In genomic region chr19:41548954-41549688, GRCh38 we compare ENCODE assay signal across 8 cellular contexts. TPM values are rescaled to one million over a fixed set of nuclear protein-coding genes. Genes with fewer than 3 reads are reported as not detected.
DNase-seq lines count a peak whose midpoint lies in the region; ATAC-seq and TF ChIP-seq lines count a peak whose summit lies in the region.

No MANE protein-coding gene starts in this region.

- no peaks in the 10 kb centered on the region for H3K9me3 Mint-ChIP-seq in type B pancreatic cell

- in situ Hi-C loops in KBM-7 (cut with MboI; ENCODE audit: low pct_unique_long_range_greater_than_20kb, low sequenced_read_pairs), result no loop called here

- no peak overlapping the region for H3K4me3 Mint-ChIP-seq in type B pancreatic cell

- H3K27ac Mint-ChIP-seq in type B pancreatic cell, result no peak overlapping the region

- TF ChIP-seq CTCF in type B pancreatic cell (conservative IDR thresholded peaks at IDR 0.05), result no peak

- DNase-seq in KBM-7 (peak; percentile 98), left ventricle myocardium superior (no peak), NCI-H2171 (lab: John Stamatoyannopoulos, UW) (no peak), type B pancreatic cell (ENCODE audit: extremely low spot score, unreplicated experiment) (no peak)
- DNase-seq in activated CD8-positive, alpha-beta memory T cell treated with anti-CD3 and anti-CD28 coated beads for 24 hours, result peak; percentile 83
- peak; percentile 59 for DNase-seq in stimulated activated CD8-positive, alpha-beta memory T cell treated with anti-CD3 and anti-CD28 coated beads, Interleukin-15, amount 100 ng/mL, for 1 hour (ENCODE audit: low read depth)

- H3K4me1 Mint-ChIP-seq in type B pancreatic cell (ENCODE audit: unreplicated experiment), result no peaks in the 10 kb centered on the region

- ATAC-seq in GM18519 (IDR thresholded peaks at IDR 0.05; ENCODE audit: low FRiP score, unreplicated experiment) (peak; percentile 48), left ventricle myocardium superior (peak; percentile 69), HG02884 (IDR thresholded peaks at IDR 0.05; ENCODE audit: unreplicated experiment) (no peak)

- intact Hi-C loops in left ventricle myocardium superior (cut with micrococcal nuclease), result no loop called here

- H3K27me3 Mint-ChIP-seq in type B pancreatic cell, result peaks cover 8% of the 10 kb centered on the region

- no peaks in the 10 kb centered on the region for H3K36me3 Mint-ChIP-seq in type B pancreatic cell

RNA-seq across cellular contexts. Expression of gene CEACAM21, which starts 26.8 kb away (rescaled TPM):
- 0.99 TPM for total RNA-seq in left ventricle myocardium superior
- total RNA-seq in type B pancreatic cell (ENCODE audit: low replicate concordance), result not detected in 2 replicates

Comparison
In these comparisons a context has a peak if more than half of its experiments do, and no peak if none do; other contexts are left out.
1. DNase-seq: peak in KBM-7 (single experiment), activated CD8-positive, alpha-beta memory T cell treated with anti-CD3 and anti-CD28 coated beads for 24 hours (single experiment) and stimulated activated CD8-positive, alpha-beta memory T cell treated with anti-CD3 and anti-CD28 coated beads, Interleukin-15, amount 100 ng/mL, for 1 hour (single experiment); none in left ventricle myocardium superior (single experiment), NCI-H2171 (single experiment) and type B pancreatic cell (single experiment).